In the genomic region with DNA sequence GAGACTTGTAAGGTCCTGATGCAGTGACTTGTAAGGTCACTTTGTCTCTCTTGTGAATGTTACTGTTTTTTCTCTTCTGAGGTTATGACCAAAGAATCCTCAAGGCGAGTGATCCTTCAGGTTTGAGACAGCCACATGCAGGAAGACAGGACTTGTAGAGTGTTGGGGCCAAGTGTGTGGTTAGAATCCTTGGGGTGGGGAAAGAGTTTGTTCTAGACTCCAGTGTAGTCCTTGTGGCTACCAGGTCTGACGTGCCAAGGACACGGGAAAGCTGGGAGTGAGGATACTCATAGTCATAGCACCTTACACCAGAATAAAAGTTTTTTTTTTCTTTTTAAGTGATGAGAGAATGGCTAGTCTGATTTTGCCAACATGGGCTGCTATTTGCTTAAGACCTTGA, we compare ENCODE assay signal across 21 cellular contexts. TPM values are rescaled to one million over a fixed set of nuclear protein-coding genes. Genes with fewer than 3 reads are reported as not detected.
DNase-seq lines count a peak whose midpoint lies in the region; ATAC-seq and TF ChIP-seq lines count a peak whose summit lies in the region.
"Had no signal": no experiment of that assay in that cellular context is flagged by ENCODE, and none has a peak within 500 bp of the region (broad histone marks: within the 10 kb centered on the region; RNA-seq: fewer than 3 reads in every experiment).

No MANE protein-coding gene starts in this region.

- no peak for TF ChIP-seq CTCF in activated CD8-positive, alpha-beta T cell treated with anti-CD3 and anti-CD28 coated beads for 36 hours (IDR thresholded peaks at IDR 0.05)
- no peak for TF ChIP-seq CTCF in endodermal cell (conservative IDR thresholded peaks at IDR 0.05)

- H3K4me3 ChIP-seq in endodermal cell (ENCODE audit: low read length): no peak overlapping the region
- H3K4me3 ChIP-seq: GM23248 had no signal

- peaks cover 14% of the 10 kb centered on the region for H3K4me1 ChIP-seq in endodermal cell (ENCODE audit: control insufficient read depth, insufficient read depth, low read length)

- no peak overlapping the region for H3K4me3 Mint-ChIP-seq in activated CD8-positive, alpha-beta T cell treated with anti-CD3 and anti-CD28 coated beads, Interleukin-2, amount 10 ng/mL, durations not matched to agents 7 days and 5 days
- H3K4me3 Mint-ChIP-seq in activated CD8-positive, alpha-beta T cell treated with anti-CD3 and anti-CD28 coated beads for 36 hours: no peak overlapping the region
- H3K4me3 Mint-ChIP-seq in IgD-negative memory B cell: no peak overlapping the region
- H3K4me3 Mint-ChIP-seq in endodermal cell: no peak overlapping the region
- no peak overlapping the region for H3K4me3 Mint-ChIP-seq in stimulated activated effector memory CD8-positive, alpha-beta T cell treated with anti-CD3 and anti-CD28 coated beads, Interleukin-12 subunit alpha, Interleukin-12 subunit beta, amount 100 ng/mL, for 72 hours

- H3K27ac Mint-ChIP-seq in activated CD8-positive, alpha-beta T cell treated with anti-CD3 and anti-CD28 coated beads, Interleukin-2, amount 10 ng/mL, durations not matched to agents 7 days and 5 days: peak overlapping the region; percentile 45
- H3K27ac Mint-ChIP-seq in activated CD8-positive, alpha-beta T cell treated with anti-CD3 and anti-CD28 coated beads for 36 hours: no peak overlapping the region
- peak overlapping the region in 2 of 3 donors; percentile 35 to 67 for H3K27ac Mint-ChIP-seq in IgD-negative memory B cell
- H3K27ac Mint-ChIP-seq in endodermal cell: peak overlapping the region; percentile 49
- peak overlapping the region; percentile 68 for H3K27ac Mint-ChIP-seq in stimulated activated effector memory CD8-positive, alpha-beta T cell treated with anti-CD3 and anti-CD28 coated beads, Interleukin-12 subunit alpha, Interleukin-12 subunit beta, amount 100 ng/mL, for 72 hours

- no peaks in the 10 kb centered on the region for H3K9me3 Mint-ChIP-seq in activated CD8-positive, alpha-beta T cell treated with anti-CD3 and anti-CD28 coated beads, Interleukin-2, amount 10 ng/mL, durations not matched to agents 7 days and 5 days (ENCODE audit: insufficient read depth)
- H3K9me3 Mint-ChIP-seq in activated CD8-positive, alpha-beta T cell treated with anti-CD3 and anti-CD28 coated beads for 36 hours: no peaks in the 10 kb centered on the region
- H3K9me3 Mint-ChIP-seq in IgD-negative memory B cell (no peaks in the 10 kb centered on the region), endodermal cell (peaks cover 14% of the 10 kb centered on the region)
- H3K9me3 Mint-ChIP-seq in stimulated activated effector memory CD8-positive, alpha-beta T cell treated with anti-CD3 and anti-CD28 coated beads, Interleukin-12 subunit alpha, Interleukin-12 subunit beta, amount 100 ng/mL, for 72 hours: no peaks in the 10 kb centered on the region

- DNase-seq in activated CD8-positive, alpha-beta T cell treated with anti-CD3 and anti-CD28 coated beads, Interleukin-2, amount 10 ng/mL, durations not matched to agents 7 days and 5 days: no peak
- DNase-seq in activated CD8-positive, alpha-beta T cell treated with anti-CD3 and anti-CD28 coated beads for 36 hours: no peak
- DNase-seq in endodermal cell (no peak), amniotic stem cell (lab: John Stamatoyannopoulos, UW) (no peak), HCEC 1CT (no peak)
- DNase-seq in stimulated activated effector memory CD8-positive, alpha-beta T cell treated with anti-CD3 and anti-CD28 coated beads, Interleukin-12 subunit alpha, Interleukin-12 subunit beta, amount 100 ng/mL, for 72 hours (ENCODE audit: low spot score in 2 of 2): no peak
- DNase-seq: 8988T, ACHN, DMS53, GM23248, H7, NCI-H1105, NCI-H146, NCI-H1930, NCI-H2107, NCI-H524, NCI-H774 had no signal

- H3K36me3 ChIP-seq in endodermal cell (ENCODE audit: control insufficient read depth, insufficient read depth, low read length): peaks cover 75% of the 10 kb centered on the region

- POLR2A ChIA-PET in activated CD8-positive, alpha-beta T cell treated with anti-CD3 and anti-CD28 coated beads, Interleukin-2, amount 10 ng/mL, durations not matched to agents 7 days and 5 days (lab: Charles Lee): no interaction called here
- POLR2A ChIA-PET in activated CD8-positive, alpha-beta T cell treated with anti-CD3 and anti-CD28 coated beads for 36 hours (lab: Charles Lee): interaction anchor here (0.7 kb wide), 1 partner anchor 13 kb away, joined by 4 read pairs; no protein-coding TSS in a partner anchor

- peaks cover 26% of the 10 kb centered on the region for H3K4me1 Mint-ChIP-seq in activated CD8-positive, alpha-beta T cell treated with anti-CD3 and anti-CD28 coated beads, Interleukin-2, amount 10 ng/mL, durations not matched to agents 7 days and 5 days (ENCODE audit: low read depth)
- peaks cover 16% of the 10 kb centered on the region for H3K4me1 Mint-ChIP-seq in activated CD8-positive, alpha-beta T cell treated with anti-CD3 and anti-CD28 coated beads for 36 hours (ENCODE audit: low read depth)
- H3K4me1 Mint-ChIP-seq in IgD-negative memory B cell (peaks cover under 1 to 11% (median 10%) of the 10 kb centered on the region in 3 donors), endodermal cell (peaks cover 50% of the 10 kb centered on the region)
- peaks cover 15% of the 10 kb centered on the region for H3K4me1 Mint-ChIP-seq in stimulated activated effector memory CD8-positive, alpha-beta T cell treated with anti-CD3 and anti-CD28 coated beads, Interleukin-12 subunit alpha, Interleukin-12 subunit beta, amount 100 ng/mL, for 72 hours

- H3K27me3 Mint-ChIP-seq in activated CD8-positive, alpha-beta T cell treated with anti-CD3 and anti-CD28 coated beads, Interleukin-2, amount 10 ng/mL, durations not matched to agents 7 days and 5 days (ENCODE audit: low read depth): no peaks in the 10 kb centered on the region
- no peaks in the 10 kb centered on the region for H3K27me3 Mint-ChIP-seq in activated CD8-positive, alpha-beta T cell treated with anti-CD3 and anti-CD28 coated beads for 36 hours
- H3K27me3 Mint-ChIP-seq in IgD-negative memory B cell (no peaks in the 10 kb centered on the region), endodermal cell (ENCODE audit: insufficient read depth) (no peaks in the 10 kb centered on the region)

- CTCF ChIA-PET in activated CD8-positive, alpha-beta T cell treated with anti-CD3 and anti-CD28 coated beads, Interleukin-2, amount 10 ng/mL, durations not matched to agents 7 days and 5 days (lab: Charles Lee): no interaction called here
- CTCF ChIA-PET in activated CD8-positive, alpha-beta T cell treated with anti-CD3 and anti-CD28 coated beads for 36 hours (lab: Charles Lee): no interaction called here

- no peak overlapping the region for H3K27ac ChIP-seq in endodermal cell (ENCODE audit: low read depth, low read length)
- H3K27ac ChIP-seq: GM23248, KMS-11 had no signal

- WGBS in endodermal cell (ENCODE audit: insufficient coverage in 1 of 2, insufficient read length in 1 of 2), 2 experiments: 84 to 97% methylated on average over 2 to 3 of the region's 3 CpGs

- H3K36me3 Mint-ChIP-seq in activated CD8-positive, alpha-beta T cell treated with anti-CD3 and anti-CD28 coated beads, Interleukin-2, amount 10 ng/mL, durations not matched to agents 7 days and 5 days (ENCODE audit: low read depth): peaks cover 36% of the 10 kb centered on the region
- peaks cover 15% of the 10 kb centered on the region for H3K36me3 Mint-ChIP-seq in activated CD8-positive, alpha-beta T cell treated with anti-CD3 and anti-CD28 coated beads for 36 hours (ENCODE audit: low read depth)
- H3K36me3 Mint-ChIP-seq in IgD-negative memory B cell (peaks cover 3% of the 10 kb centered on the region), endodermal cell (ENCODE audit: low read depth) (peaks cover 57% of the 10 kb centered on the region)
- peaks cover 19% of the 10 kb centered on the region for H3K36me3 Mint-ChIP-seq in stimulated activated effector memory CD8-positive, alpha-beta T cell treated with anti-CD3 and anti-CD28 coated beads, Interleukin-12 subunit alpha, Interleukin-12 subunit beta, amount 100 ng/mL, for 72 hours

- H3K27me3 ChIP-seq in endodermal cell (ENCODE audit: control insufficient read depth, insufficient read depth, low read length, poor library complexity, severe bottlenecking): no peaks in the 10 kb centered on the region

- intact Hi-C loops in activated CD8-positive, alpha-beta T cell treated with anti-CD3 and anti-CD28 coated beads for 36 hours (cut with micrococcal nuclease): no loop called here

- H3K9ac ChIP-seq in endodermal cell (ENCODE audit: extremely low read depth, low read length, poor library complexity, severe bottlenecking): no peak overlapping the region
- H3K9ac ChIP-seq: GM23248, KMS-11, SK-N-SH had no signal

- ATAC-seq in activated CD8-positive, alpha-beta T cell treated with anti-CD3 and anti-CD28 coated beads, Interleukin-2, amount 10 ng/mL, durations not matched to agents 7 days and 5 days: no peak
- ATAC-seq in activated CD8-positive, alpha-beta T cell treated with anti-CD3 and anti-CD28 coated beads for 36 hours: no peak
- no peak for ATAC-seq in stimulated activated effector memory CD8-positive, alpha-beta T cell treated with anti-CD3 and anti-CD28 coated beads, Interleukin-12 subunit alpha, Interleukin-12 subunit beta, amount 100 ng/mL, for 72 hours
- no peak for ATAC-seq in GM19397 (IDR thresholded peaks at IDR 0.05; ENCODE audit: unreplicated experiment)

- H3K9me3 ChIP-seq in endodermal cell (ENCODE audit: control insufficient read depth, low read length): peaks cover 14% of the 10 kb centered on the region
- H3K9me3 ChIP-seq: SK-N-SH had no signal

RNA-seq across cellular contexts. Expression of a gene that starts 7.3 kb away (rescaled TPM):
- total RNA-seq in activated CD8-positive, alpha-beta T cell treated with anti-CD3 and anti-CD28 coated beads, Interleukin-2, amount 10 ng/mL, durations not matched to agents 7 days and 5 days: 10 to 100 TPM; 89.8 to 96.4 TPM
- total RNA-seq in activated CD8-positive, alpha-beta T cell treated with anti-CD3 and anti-CD28 coated beads for 36 hours: 10 to 100 TPM; 52.6 to 56.0 TPM
- polyA plus RNA-seq in IgD-negative memory B cell: 14.9 TPM
- 100 to 1,000 TPM; 149 to 161 TPM for total RNA-seq in endodermal cell
- 63.0 TPM for polyA plus RNA-seq in endodermal cell (2013, experiment 1 of 2)
- 66.3 TPM for polyA plus RNA-seq in endodermal cell (2013, experiment 2 of 2)
